18 cellular contexts compared by ENCODE assay signal in genomic region chr2:223165423-223166214, GRCh38.
A peak's percentile ranks its signal among the peaks of the same experiment; 100 is the strongest.
DNase-seq lines count a peak whose midpoint lies in the region; ATAC-seq and TF ChIP-seq lines count a peak whose summit lies in the region.
"Had no signal": no experiment of that assay in that cellular context is flagged by ENCODE, and none has a peak within 500 bp of the region (broad histone marks: within the 10 kb centered on the region; RNA-seq: fewer than 3 reads in every experiment).

No MANE protein-coding gene starts in this region.

- H3K9ac ChIP-seq in SK-N-SH = no peak overlapping the region

- H3K27me3 ChIP-seq in SK-N-SH (ENCODE audit: insufficient read depth) = no peaks in the 10 kb centered on the region

- CTCF ChIA-PET in SK-N-SH (lab: Yijun Ruan, JAX) = no interaction called here

- H3K4me1 ChIP-seq in SK-N-SH (ENCODE audit: control insufficient read depth in 1 of 2, insufficient read depth in 2 of 2, low read depth in 1 of 2, low read length in 1 of 2) = peaks cover 0 to 8% of the 10 kb centered on the region in 2 experiments; a peak in 2 of 4 replicates

- POLR2A ChIA-PET in SK-N-SH (lab: Yijun Ruan, JAX) = no interaction called here

- H3K79me2 ChIP-seq in SK-N-SH (ENCODE audit: insufficient read depth) = no peaks in the 10 kb centered on the region

- no peak overlapping the region for H3K4me2 ChIP-seq in SK-N-SH

- no peaks in the 10 kb centered on the region for H4K20me1 ChIP-seq in SK-N-SH (ENCODE audit: insufficient read depth)

- no peaks in the 10 kb centered on the region for H3K9me2 ChIP-seq in SK-N-SH

- peak overlapping the region in 1 of 2 experiments; percentile 58; a peak in 2 of 4 replicates for H3K27ac ChIP-seq in SK-N-SH (ENCODE audit: low read depth in 2 of 2, low read length in 1 of 2)
- H3K27ac ChIP-seq: HL-60 had no signal

- H3F3A ChIP-seq in SK-N-SH (replicated peaks; ENCODE audit: insufficient read depth) = no peaks in the 10 kb centered on the region

- ATAC-seq in left colon (peak; percentile 85), GM19452 (IDR thresholded peaks at IDR 0.05; ENCODE audit: unreplicated experiment) (no peak)
- ATAC-seq: K562 had no signal

- DNase-seq in NCI-H2227 (lab: John Stamatoyannopoulos, UW; ENCODE audit: unreplicated experiment) (peak; percentile 6), NCI-H2227 treated with DMSO at 0.1 percent for 48 hours (lab: John Stamatoyannopoulos, UW) (no peak), SK-N-SH (peak; percentile 35), left colon (peak in 1 of 2 donors; percentile 13)
- DNase-seq in stimulated activated CD4-positive, alpha-beta T cell treated with anti-CD3 and anti-CD28 coated beads, Interleukin-12 subunit alpha, Interleukin-12 subunit beta, amount 100 ng/mL, for 4 hours = no peak
- no peak for DNase-seq in activated CD4-positive, alpha-beta T cell treated with anti-CD3 and anti-CD28 coated beads, Interleukin-2, amount 50 U/mL, for 4 hours
- DNase-seq: ACHN; C1 segment of cervical spinal cord; Calu3; CD4-positive, alpha-beta T cell; DMS153; DMS79 treated with DMSO at 0.1 percent for 48 hours; EL; HCEC 1CT; HFFc6 had no signal

- WGBS in SK-N-SH (ENCODE audit: low lambda C conversion rate) = 81% methylated on average over 2 of the region's 2 CpGs

- no peak for TF ChIP-seq RAD21 in SK-N-SH (IDR thresholded peaks at IDR 0.05; ENCODE audit: low read length)

- no peak overlapping the region for H2AFZ ChIP-seq in SK-N-SH (ENCODE audit: low read depth)

- H3K36me3 ChIP-seq in SK-N-SH (replicated peaks in 1 of 2; ENCODE audit: control insufficient read depth in 1 of 2, insufficient read depth in 2 of 2, low read length in 1 of 2) = no peaks in the 10 kb centered on the region

- no peak overlapping the region for H3K4me3 ChIP-seq in SK-N-SH (ENCODE audit: low read depth in 2 of 2, low read length in 1 of 2)
- H3K4me3 ChIP-seq: K562 had no signal

- H3K9me3 ChIP-seq in SK-N-SH = no peaks in the 10 kb centered on the region

- TF ChIP-seq EP300 in SK-N-SH (IDR thresholded peaks at IDR 0.05; ENCODE audit: borderline replicate concordance in 1 of 2, low read depth in 1 of 2, low read length in 1 of 2) = peak; percentile 13 to 41; a peak in 3 of 4 replicates

- intact Hi-C loops in left colon (cut with DNase I, micrococcal nuclease) = no loop called here

- no peak for TF ChIP-seq CTCF in SK-N-SH (IDR thresholded peaks at IDR 0.05)

TF ChIP-seq in SK-N-SH, 30 proteins besides CTCF, POLR2A, EP300 and RAD21:
- TF ChIP-seq TCF12 (IDR thresholded peaks at IDR 0.05) (peak; percentile 83), POLR2AphosphoS5 (IDR thresholded peaks at IDR 0.05; ENCODE audit: low read depth, low read length) (no peak), PBX3 (IDR thresholded peaks at IDR 0.05) (peak; percentile 49; the same call in 1 of the 2 replicates), NFIC (IDR thresholded peaks at IDR 0.05; ENCODE audit: borderline replicate concordance) (peak; percentile 45; the same call in 1 of the 2 replicates), TEAD4 (IDR thresholded peaks at IDR 0.05; ENCODE audit: borderline replicate concordance, insufficient read depth) (no peak), GATA2 (CRISPR knock-in tag; IDR thresholded peaks at IDR 0.05) (0 out of 2 replicates have a peak, but pooled peaks have one; percentile 24), CHD2 (IDR thresholded peaks at IDR 0.05; ENCODE audit: low read length, partially characterized antibody) (peak; percentile 25)

Comparison
In these comparisons a context has a peak if more than half of its experiments do, and no peak if none do; other contexts are left out.
1. DNase-seq: peak in NCI-H2227 (single experiment) and SK-N-SH (single experiment); none in NCI-H2227 treated with DMSO at 0.1 percent for 48 hours (single experiment), stimulated activated CD4-positive, alpha-beta T cell treated with anti-CD3 and anti-CD28 coated beads, Interleukin-12 subunit alpha, Interleukin-12 subunit beta, amount 100 ng/mL, for 4 hours (single experiment) and activated CD4-positive, alpha-beta T cell treated with anti-CD3 and anti-CD28 coated beads, Interleukin-2, amount 50 U/mL, for 4 hours (0 of 2).